Comparison of ENCODE assay signal across 11 cellular contexts in genomic region chr10:33132626-33133025, GRCh38.
DNase-seq lines count a peak whose midpoint lies in the region; ATAC-seq and TF ChIP-seq lines count a peak whose summit lies in the region.
"Had no signal": no experiment of that assay in that cellular context is flagged by ENCODE, and none has a peak within 500 bp of the region (broad histone marks: within the 10 kb centered on the region; RNA-seq: fewer than 3 reads in every experiment).

No MANE protein-coding gene starts in this region.

- no peaks in the 10 kb centered on the region for H3K27me3 Mint-ChIP-seq in activated naive CD8-positive, alpha-beta T cell treated with anti-CD3 and anti-CD28 coated beads for 36 hours
- no peaks in the 10 kb centered on the region for H3K27me3 Mint-ChIP-seq in type B pancreatic cell

- peak overlapping the region; percentile 26 for H3K27ac Mint-ChIP-seq in activated naive CD8-positive, alpha-beta T cell treated with anti-CD3 and anti-CD28 coated beads for 36 hours
- no peak overlapping the region for H3K27ac Mint-ChIP-seq in type B pancreatic cell

- H3K36me3 Mint-ChIP-seq in activated naive CD8-positive, alpha-beta T cell treated with anti-CD3 and anti-CD28 coated beads for 36 hours, result peaks cover 1% of the 10 kb centered on the region
- no peaks in the 10 kb centered on the region for H3K36me3 Mint-ChIP-seq in type B pancreatic cell

- H3K4me1 Mint-ChIP-seq in activated naive CD8-positive, alpha-beta T cell treated with anti-CD3 and anti-CD28 coated beads for 36 hours, result peaks cover 63% of the 10 kb centered on the region
- no peaks in the 10 kb centered on the region for H3K4me1 Mint-ChIP-seq in type B pancreatic cell (ENCODE audit: unreplicated experiment)

- H3K4me3 Mint-ChIP-seq in activated naive CD8-positive, alpha-beta T cell treated with anti-CD3 and anti-CD28 coated beads for 36 hours, result no peak overlapping the region
- H3K4me3 Mint-ChIP-seq in type B pancreatic cell, result no peak overlapping the region

- DNase-seq in SIG-M5 treated with dmso at 0.1 percent for 504 hours (lab: John Stamatoyannopoulos, UW; ENCODE audit: unreplicated experiment) (peak; percentile 2), SIG-M5 (lab: John Stamatoyannopoulos, UW) (no peak), M059J (ENCODE audit: low read depth) (peak; percentile 34), renal cortical epithelial cell (ENCODE audit: low read depth) (peak; percentile 61), type B pancreatic cell (ENCODE audit: extremely low spot score, unreplicated experiment) (no peak), HT-29 (ENCODE audit: low spot score) (no peak)
- no peak for DNase-seq in activated naive CD8-positive, alpha-beta T cell treated with anti-CD3 and anti-CD28 coated beads for 36 hours
- DNase-seq: effector CD4-positive, alpha-beta T cell; GM23248; NCI-H1092 had no signal

- no peak for TF ChIP-seq CTCF in type B pancreatic cell (conservative IDR thresholded peaks at IDR 0.05)

- ATAC-seq in HG03159 (IDR thresholded peaks at IDR 0.05; ENCODE audit: unreplicated experiment), result no peak

- no peaks in the 10 kb centered on the region for H3K9me3 Mint-ChIP-seq in activated naive CD8-positive, alpha-beta T cell treated with anti-CD3 and anti-CD28 coated beads for 36 hours
- H3K9me3 Mint-ChIP-seq in type B pancreatic cell, result peaks cover 5% of the 10 kb centered on the region

Comparison
In these comparisons a context has a peak if more than half of its experiments do, and no peak if none do; other contexts are left out.
1. DNase-seq: peak in SIG-M5 treated with dmso at 0.1 percent for 504 hours (single experiment), M059J (single experiment) and renal cortical epithelial cell (single experiment); none in SIG-M5 (single experiment), activated naive CD8-positive, alpha-beta T cell treated with anti-CD3 and anti-CD28 coated beads for 36 hours (single experiment), type B pancreatic cell (single experiment) and HT-29 (single experiment).